Comparison of ENCODE assay signal across 11 cellular contexts in genomic region chr7:77269360-77270075, GRCh38.
DNase-seq lines count a peak whose midpoint lies in the region; ATAC-seq, FAIRE-seq and TF ChIP-seq lines count a peak whose summit lies in the region.
"Had no signal": no experiment of that assay in that cellular context is flagged by ENCODE, and none has a peak within 500 bp of the region (broad histone marks: within the 10 kb centered on the region; RNA-seq: fewer than 3 reads in every experiment).

No MANE protein-coding gene starts in this region.

- no peaks in the 10 kb centered on the region for H3K9me3 ChIP-seq in kidney (ENCODE audit: control insufficient read depth in 1 of 2, low read length in 2 of 2)

- H3K9me3 Mint-ChIP-seq in CD14-positive monocyte, result no peaks in the 10 kb centered on the region
- H3K9me3 Mint-ChIP-seq: activated CD4-positive, alpha-beta memory T cell treated with anti-CD3 and anti-CD28 coated beads for 36 hours; CD4-positive, CD25-positive, alpha-beta regulatory T cell; endodermal cell had no signal

- peaks cover 8 to 18% of the 10 kb centered on the region in 2 donors for H3K4me1 ChIP-seq in kidney (ENCODE audit: control insufficient read depth in 1 of 2, insufficient read depth in 1 of 2, low read depth in 1 of 2, low read length in 2 of 2)

- no peak overlapping the region for H3K4me3 ChIP-seq in kidney (ENCODE audit: low read length in 2 of 2)

- peak overlapping the region; percentile 28 to 33 for H3K27ac ChIP-seq in kidney (ENCODE audit: low read depth in 2 of 2, low read length in 2 of 2)

- ATAC-seq in GM21447 (IDR thresholded peaks at IDR 0.05; ENCODE audit: unreplicated experiment) (peak; percentile 73), HG03521 (IDR thresholded peaks at IDR 0.05; ENCODE audit: unreplicated experiment) (peak; percentile 62)

- FAIRE-seq in kidney (lab: Jason Lieb, UNC), result no peak

- intact Hi-C loops in CD14-positive monocyte (cut with micrococcal nuclease) (loop anchor here (10.0 kb wide), 2 partner anchors 45 to 55 kb away; no protein-coding TSS in a partner anchor), kidney (cut with DNase I) (no loop called here)

- H3K27ac Mint-ChIP-seq in CD14-positive monocyte, result peak overlapping the region in 3 of 7 donors; percentile 7 to 47 (median 15)
- H3K27ac Mint-ChIP-seq: activated CD4-positive, alpha-beta memory T cell treated with anti-CD3 and anti-CD28 coated beads for 36 hours; CD4-positive, CD25-positive, alpha-beta regulatory T cell; endodermal cell had no signal

- H3K9ac ChIP-seq in kidney (ENCODE audit: low read length in 2 of 2), result no peak overlapping the region

- H3K36me3 ChIP-seq in kidney (ENCODE audit: control insufficient read depth in 1 of 2, insufficient read depth in 2 of 2, low read length in 2 of 2), result no peaks in the 10 kb centered on the region

- no peak overlapping the region for H3K4me3 Mint-ChIP-seq in CD14-positive monocyte
- H3K4me3 Mint-ChIP-seq: activated CD4-positive, alpha-beta memory T cell treated with anti-CD3 and anti-CD28 coated beads for 36 hours; CD4-positive, CD25-positive, alpha-beta regulatory T cell; endodermal cell had no signal

- no peak for TF ChIP-seq CTCF in CD14-positive monocyte (IDR thresholded peaks at IDR 0.05)
- TF ChIP-seq CTCF in kidney (IDR thresholded peaks at IDR 0.05; ENCODE audit: borderline replicate concordance, extremely low read depth, insufficient read depth), result no peak

- H3K27me3 Mint-ChIP-seq in CD14-positive monocyte (ENCODE audit: low read depth in 3 of 3), result no peaks in the 10 kb centered on the region
- H3K27me3 Mint-ChIP-seq: CD4-positive, CD25-positive, alpha-beta regulatory T cell had no signal

- peaks cover 10% of the 10 kb centered on the region for H3K4me1 Mint-ChIP-seq in CD14-positive monocyte
- H3K4me1 Mint-ChIP-seq: endodermal cell had no signal

- peaks cover 7 to 15% of the 10 kb centered on the region in 2 donors for H3K36me3 Mint-ChIP-seq in CD14-positive monocyte

- DNase-seq in CD14-positive monocyte (ENCODE audit: low spot score) (peak; percentile 45), kidney (no peak), NK-92 (lab: John Stamatoyannopoulos, UW; ENCODE audit: unreplicated experiment) (no peak), NCI-H2227 (lab: John Stamatoyannopoulos, UW; ENCODE audit: unreplicated experiment) (no peak), NCI-H1105 (lab: John Stamatoyannopoulos, UW) (no peak), putamen (ENCODE audit: low spot score) (no peak)
- DNase-seq: activated CD4-positive, alpha-beta memory T cell treated with anti-CD3 and anti-CD28 coated beads for 36 hours; CD4-positive, CD25-positive, alpha-beta regulatory T cell; endodermal cell had no signal
